8 cellular contexts compared by ENCODE assay signal in genomic region chr1:234607091-234608025, GRCh38. TPM values are rescaled to one million over a fixed set of nuclear protein-coding genes. Genes with fewer than 3 reads are reported as not detected.
DNase-seq lines count a peak whose midpoint lies in the region; ATAC-seq and TF ChIP-seq lines count a peak whose summit lies in the region.

No MANE protein-coding gene starts in this region.

- H3K36me3 Mint-ChIP-seq in central memory CD8-positive, alpha-beta T cell (ENCODE audit: insufficient read depth) = peaks cover 61% of the 10 kb centered on the region

- H3K4me1 ChIP-seq in KMS-11 (ENCODE audit: low read depth, poor library complexity, severe bottlenecking) (peaks cover 48% of the 10 kb centered on the region), lower lobe of right lung (peaks cover 48% of the 10 kb centered on the region), testis (peaks cover 37% of the 10 kb centered on the region)

- no peak overlapping the region for H2AFZ ChIP-seq in KMS-11 (ENCODE audit: low read depth)

- no peak for ATAC-seq in central memory CD8-positive, alpha-beta T cell (replicated peaks; ENCODE audit: extremely low read depth, poor library complexity, severe bottlenecking)
- ATAC-seq in lower lobe of right lung (no peak), GM19452 (IDR thresholded peaks at IDR 0.05; ENCODE audit: unreplicated experiment) (no peak)

- 0 to 3% methylated on average over 12 to 22 of the region's 22 CpGs for WGBS in testis, 2 donors

- H3K4me3 Mint-ChIP-seq in central memory CD8-positive, alpha-beta T cell = peak overlapping the region; percentile 93

- TF ChIP-seq CTCF in KMS-11 (conservative IDR thresholded peaks at IDR 0.05; ENCODE audit: low read depth, low read length) (no peak), lower lobe of right lung (IDR thresholded peaks at IDR 0.05) (peak; percentile 24), testis (IDR thresholded peaks at IDR 0.05) (no peak)

- H3K27ac ChIP-seq in KMS-11 (peak overlapping the region; percentile 95), SK-N-MC (no peak overlapping the region), lower lobe of right lung (peak overlapping the region; percentile 100), testis (peak overlapping the region; percentile 96 to 100)

- peaks cover 73% of the 10 kb centered on the region for H3K4me1 Mint-ChIP-seq in central memory CD8-positive, alpha-beta T cell

- H4K20me1 ChIP-seq in KMS-11 (ENCODE audit: insufficient read depth) = peaks cover 25% of the 10 kb centered on the region

- H3K9ac ChIP-seq in KMS-11 (peak overlapping the region; percentile 97), SK-N-MC (ENCODE audit: insufficient read length) (peak overlapping the region; percentile 82)

- H3K27me3 Mint-ChIP-seq in central memory CD8-positive, alpha-beta T cell = no peaks in the 10 kb centered on the region

- peaks cover 64% of the 10 kb centered on the region for H3K79me2 ChIP-seq in KMS-11 (ENCODE audit: insufficient read depth, low read depth)

- H3K27ac Mint-ChIP-seq in central memory CD8-positive, alpha-beta T cell (ENCODE audit: low read depth) = peak overlapping the region; percentile 98

- peak overlapping the region; percentile 92 for H3K4me2 ChIP-seq in KMS-11

- H3K9me3 ChIP-seq in SK-N-MC (ENCODE audit: low read depth, low read length) = no peaks in the 10 kb centered on the region
- no peaks in the 10 kb centered on the region for H3K9me3 ChIP-seq in lower lobe of right lung
- no peaks in the 10 kb centered on the region for H3K9me3 ChIP-seq in testis

- peaks cover 5% of the 10 kb centered on the region for H3K36me3 ChIP-seq in KMS-11 (ENCODE audit: insufficient read depth)
- peaks cover 34% of the 10 kb centered on the region for H3K36me3 ChIP-seq in SK-N-MC (ENCODE audit: insufficient read depth, low read length)
- H3K36me3 ChIP-seq in lower lobe of right lung = peaks cover 31% of the 10 kb centered on the region
- no peaks in the 10 kb centered on the region for H3K36me3 ChIP-seq in testis (ENCODE audit: low read depth, missing control alignments)

- no peaks in the 10 kb centered on the region for H3K9me3 Mint-ChIP-seq in central memory CD8-positive, alpha-beta T cell

- H3K27me3 ChIP-seq in KMS-11 (ENCODE audit: insufficient read depth, low read depth) (no peaks in the 10 kb centered on the region), lower lobe of right lung (ENCODE audit: low read depth) (no peaks in the 10 kb centered on the region), testis (no peaks in the 10 kb centered on the region)

- peak overlapping the region; percentile 45 for H3K4me3 ChIP-seq in KMS-11 (IDR thresholded peaks at IDR 0.05; ENCODE audit: insufficient read depth, low read depth, low read length)
- H3K4me3 ChIP-seq in SK-N-MC = peak overlapping the region; percentile 88
- peak overlapping the region; percentile 85 for H3K4me3 ChIP-seq in lower lobe of right lung
- H3K4me3 ChIP-seq in testis = peak overlapping the region; percentile 76 to 79

- no peak for TF ChIP-seq POLR2A in testis (IDR thresholded peaks at IDR 0.05)

- intact Hi-C loops in lower lobe of right lung (cut with DNase I) = loop anchor here (10.0 kb wide), 2 partner anchors 113 to 467 kb away; no protein-coding TSS in a partner anchor
- intact Hi-C loops in testis (cut with DNase I; ENCODE audit: low total_unique reads) = no loop called here

- DNase-seq in DMS114 treated with DMSO at 0.1 percent for 48 hours (lab: John Stamatoyannopoulos, UW; ENCODE audit: unreplicated experiment) (peak; percentile 32), SK-N-MC (ENCODE audit: low read depth, low spot score) (no peak), lower lobe of right lung (peak; percentile 62), testis (no peak), DMS153 treated with DMSO at 0.1 percent for 48 hours (lab: John Stamatoyannopoulos, UW; ENCODE audit: unreplicated experiment) (no peak)
- peak in 1 of 2 donors; percentile 13 for DNase-seq in central memory CD8-positive, alpha-beta T cell (ENCODE audit: low spot score in 2 of 2)

RNA-seq across cellular contexts. Expression of gene IRF2BP2, which starts 2.6 kb away (rescaled TPM):
- total RNA-seq in lower lobe of right lung (154 TPM), testis (10 to 100 TPM; 82.0 to 96.6 TPM)
- polyA plus RNA-seq in testis (ENCODE audit: insufficient read depth, low read depth, low replicate concordance) = 100 TPM

Comparison
In these comparisons a context has a peak if more than half of its experiments do, and no peak if none do; other contexts are left out.
1. DNase-seq: peak in DMS114 treated with DMSO at 0.1 percent for 48 hours (single experiment) and lower lobe of right lung (single experiment); none in SK-N-MC (single experiment), testis (single experiment) and DMS153 treated with DMSO at 0.1 percent for 48 hours (single experiment).
2. Peak in every context shown above with its lines, with median percentiles within 50 percentile points of each other: H3K4me3 ChIP-seq.